ENCODE assay signal across 11 cellular contexts in the genomic region with DNA sequence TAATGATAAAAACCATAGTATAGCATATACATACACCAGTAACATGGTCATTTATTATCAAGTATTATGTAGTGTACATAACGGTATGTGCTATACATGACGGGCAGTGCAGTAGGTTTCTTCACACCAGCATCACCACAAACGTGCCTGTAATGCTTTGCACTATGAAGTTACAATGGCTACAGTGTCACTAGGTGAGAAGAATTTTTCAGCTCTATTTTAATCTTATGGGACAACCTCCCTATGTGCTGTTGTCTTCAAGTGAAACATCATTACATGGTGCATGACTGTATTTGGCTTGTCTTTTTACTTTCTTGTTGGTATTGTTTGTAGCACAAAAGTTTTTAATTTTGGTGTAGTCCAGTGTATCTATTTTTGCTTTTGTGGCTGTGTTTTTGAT.
"Had no signal": no experiment of that assay in that cellular context is flagged by ENCODE, and none has a peak within 500 bp of the region (broad histone marks: within the 10 kb centered on the region; RNA-seq: fewer than 3 reads in every experiment).

No MANE protein-coding gene starts in this region.

- DNase-seq: GM23248, GOT3, H7, H9, HCEC 1CT, HFFc6 had no signal

- H3K4me3 Mint-ChIP-seq: GM23338, H9, HFFc6 had no signal

- FAIRE-seq: H1, H54 had no signal

- H3K9me3 ChIP-seq: HAP-1 had no signal

- H3K36me3 ChIP-seq: HAP-1 had no signal

- H2AFZ ChIP-seq: GM23248, GM23338 had no signal

- H3K27ac ChIP-seq: GM23248 had no signal

- H3K4me1 ChIP-seq: HAP-1 had no signal

- H3K27ac Mint-ChIP-seq: GM23338, H9, HFFc6 had no signal

- H3K4me3 ChIP-seq: GM23248, GM23338, HAP-1 had no signal

- H3K4me2 ChIP-seq: GM23338 had no signal

- ATAC-seq: GM23338, HCT116 had no signal

- H3K9ac ChIP-seq: GM23248 had no signal

- H3K9me3 Mint-ChIP-seq: GM23338, H9, HFFc6 had no signal
